8 cellular contexts compared by ENCODE assay signal in genomic region chr2:73983322-73984202, GRCh38. TPM values are rescaled to one million over a fixed set of nuclear protein-coding genes. Genes with fewer than 3 reads are reported as not detected.
DNase-seq lines count a peak whose midpoint lies in the region; ATAC-seq and TF ChIP-seq lines count a peak whose summit lies in the region.

No MANE protein-coding gene starts in this region.

- H3K4me3 ChIP-seq in cardiac fibroblast (replicated peaks in 1 of 2; ENCODE audit: low read depth in 2 of 2, low read length in 2 of 2): peak overlapping the region; percentile 36 to 58
- H3K4me3 ChIP-seq in upper lobe of left lung: peak overlapping the region in 3 of 4 donors; percentile 63 to 77 (median 68)

- no peaks in the 10 kb centered on the region for H3K9me3 ChIP-seq in upper lobe of left lung

- peaks cover 65% of the 10 kb centered on the region for H3K4me1 Mint-ChIP-seq in memory B cell

- no peaks in the 10 kb centered on the region for H3K27me3 ChIP-seq in upper lobe of left lung

- peaks cover 6% of the 10 kb centered on the region for H3K27me3 Mint-ChIP-seq in memory B cell

- TF ChIP-seq CTCF in cardiac fibroblast (IDR thresholded peaks at IDR 0.05; ENCODE audit: low read depth, low read length): no peak
- peak in 1 of 6 experiments; percentile 6 for TF ChIP-seq CTCF in upper lobe of left lung (IDR thresholded peaks at IDR 0.05)

- intact Hi-C loops in Right ventricle myocardium superior (cut with DNase I) (loop anchor here (10.0 kb wide), 1 partner anchor 161 kb away; the partner anchor contains the start of gene BOLA3), cardiac septum (cut with DNase I) (no loop called here)

- peak overlapping the region; percentile 86 for H3K27ac Mint-ChIP-seq in memory B cell

- peaks cover 2% of the 10 kb centered on the region for H3K36me3 Mint-ChIP-seq in memory B cell

- no peaks in the 10 kb centered on the region for H3K36me3 ChIP-seq in upper lobe of left lung

- TF ChIP-seq POLR2A in upper lobe of left lung (IDR thresholded peaks at IDR 0.05): peak in 3 of 4 donors; percentile 14 to 59 (median 29)

- 27 to 28% methylated on average over 25 to 26 of the region's 35 CpGs for WGBS in upper lobe of left lung, 2 donors

- H3K4me3 Mint-ChIP-seq in memory B cell: peak overlapping the region; percentile 81

- DNase-seq in Right ventricle myocardium superior: peak; percentile 47
- no peak for DNase-seq in cardiac septum (ENCODE audit: low spot score)
- DNase-seq in NCI-H526 treated with DMSO at 0.1 percent for 48 hours (lab: John Stamatoyannopoulos, UW): peak; percentile 95
- no peak for DNase-seq in cardiac fibroblast (ENCODE audit: low read depth in 2 of 2)
- peak in 1 of 2 donors; percentile 32 for DNase-seq in memory B cell (ENCODE audit: low spot score in 2 of 2)
- peak; percentile 91 to 95 for DNase-seq in upper lobe of left lung
- no peak for DNase-seq in EL

- H3K27ac ChIP-seq in upper lobe of left lung: peak overlapping the region; percentile 90 to 96 (median 93)

- H3K9me3 Mint-ChIP-seq in memory B cell: no peaks in the 10 kb centered on the region

- TF ChIP-seq EP300 in upper lobe of left lung (IDR thresholded peaks at IDR 0.05): peak in 2 of 4 donors; percentile 50 to 67

- H3K4me1 ChIP-seq in upper lobe of left lung: peaks cover 76 to 87% (median 79%) of the 10 kb centered on the region in 4 donors

- ATAC-seq in Right ventricle myocardium superior (ENCODE audit: poor library complexity) (no peak), memory B cell (ENCODE audit: low read depth) (no peak), upper lobe of left lung (ENCODE audit: low FRiP score in 2 of 2) (peak; percentile 32 to 91), HG02642 (IDR thresholded peaks at IDR 0.05; ENCODE audit: poor library complexity, unreplicated experiment) (no peak)

RNA-seq across cellular contexts. Expression of gene TET3, which starts 1.1 kb away (rescaled TPM):
- 2.0 TPM for total RNA-seq in Right ventricle myocardium superior
- total RNA-seq in cardiac septum: 3.7 TPM
- total RNA-seq in upper lobe of left lung: 10 to 100 TPM; 17.3 to 53.4 (median 23.6) TPM

RNA-seq across cellular contexts. Expression of gene DGUOK, which starts 56.9 kb away (rescaled TPM):
- 17.7 TPM for total RNA-seq in Right ventricle myocardium superior
- total RNA-seq in cardiac septum: 23.7 TPM
- 10 to 100 TPM; 25.1 to 38.5 (median 34.9) TPM for total RNA-seq in upper lobe of left lung

Comparison
In these comparisons a context has a peak if more than half of its experiments do, and no peak if none do; other contexts are left out.
1. DNase-seq: peak in Right ventricle myocardium superior (single experiment), NCI-H526 treated with DMSO at 0.1 percent for 48 hours (single experiment) and upper lobe of left lung (2 of 2); none in cardiac septum (single experiment), cardiac fibroblast (0 of 2) and EL (single experiment).
2. ATAC-seq: peak in upper lobe of left lung (2 of 2); none in Right ventricle myocardium superior (single experiment), memory B cell (single experiment) and HG02642 (single experiment).